Comparison of ENCODE assay signal across 1 cellular context in the genomic region with DNA sequence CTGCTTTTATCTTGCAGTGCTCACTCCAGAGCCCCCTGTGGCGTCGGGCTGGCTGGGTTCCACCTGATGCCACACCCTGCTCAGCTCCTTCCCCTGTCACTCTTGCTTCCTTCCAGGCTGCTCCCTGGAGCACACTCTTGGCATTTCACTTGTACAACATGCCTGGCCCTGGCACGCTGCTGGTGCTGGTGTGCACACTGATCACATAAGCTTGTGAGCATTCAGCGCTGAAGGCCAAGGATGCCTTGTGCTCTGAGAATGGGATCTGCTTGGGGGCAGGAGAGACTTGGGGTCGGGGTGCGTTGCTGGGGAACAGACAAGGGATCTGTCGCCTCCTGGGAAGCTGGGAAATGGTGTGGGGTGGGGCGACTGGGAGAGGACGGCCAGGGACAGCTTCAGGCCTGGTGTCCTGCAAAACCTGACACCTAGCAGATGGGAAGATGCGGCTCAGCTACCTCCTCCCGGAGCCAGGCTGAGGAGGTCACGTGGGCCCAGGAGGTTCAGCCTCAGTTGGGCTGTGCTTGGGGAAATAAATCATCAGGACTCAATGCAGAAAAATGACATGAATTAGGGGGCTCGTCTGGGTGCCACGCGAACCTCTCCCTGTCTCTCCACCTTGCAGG.
TF ChIP-seq lines count a peak whose summit lies in the region.

No MANE protein-coding gene starts in this region.

TF ChIP-seq in HEK293, 187 proteins besides CTCF, POLR2A, EP300 and RAD21 (continued from another document):
- TF ChIP-seq SCRT2 (tag by site-specific recombination; IDR thresholded peaks at IDR 0.05) = peak; percentile 52; the same call in 1 of the 2 replicates
- peak; percentile 49; the same call in 1 of the 2 replicates for TF ChIP-seq ZBTB48 (tag by site-specific recombination; IDR thresholded peaks at IDR 0.05)
- TF ChIP-seq ZNF791 (tag by site-specific recombination; IDR thresholded peaks at IDR 0.05) = no peak
- no peak for TF ChIP-seq ZNF629 (tag by site-specific recombination; IDR thresholded peaks at IDR 0.05)
